8 cellular contexts compared by ENCODE assay signal in genomic region chr12:53220857-53221202, GRCh38. TPM values are rescaled to one million over a fixed set of nuclear protein-coding genes. Genes with fewer than 3 reads are reported as not detected.
DNase-seq lines count a peak whose midpoint lies in the region; ATAC-seq lines count a peak whose summit lies in the region.

No MANE protein-coding gene starts in this region.

- H3K4me3 Mint-ChIP-seq in activated CD4-positive, alpha-beta T cell treated with anti-CD3 and anti-CD28 coated beads, Interleukin-2, amount 10 ng/mL, durations not matched to agents 7 days and 5 days: peak overlapping the region; percentile 98

- H2AFZ ChIP-seq in ACC112 (ENCODE audit: low read length, unreplicated experiment): peak overlapping the region; percentile 26

- CTCF ChIA-PET in activated CD4-positive, alpha-beta T cell treated with anti-CD3 and anti-CD28 coated beads, Interleukin-2, amount 10 ng/mL, durations not matched to agents 7 days and 5 days (lab: Charles Lee): interaction anchor here (0.7 to 12.6 kb wide), 8 partner anchors 9 to 124 kb away, joined by 3 to 117 read pairs (median 3); partner anchors contain the start of genes AAAS, ESPL1 and SOAT2

- H3K27ac ChIP-seq in ACC112 (ENCODE audit: low read depth, low read length): peak overlapping the region; percentile 98

- H3K9me3 Mint-ChIP-seq in activated CD4-positive, alpha-beta T cell treated with anti-CD3 and anti-CD28 coated beads, Interleukin-2, amount 10 ng/mL, durations not matched to agents 7 days and 5 days: no peaks in the 10 kb centered on the region

- DNase-seq in NCI-H526 (lab: John Stamatoyannopoulos, UW): peak; percentile 65 to 94
- peak; percentile 85 for DNase-seq in activated CD4-positive, alpha-beta T cell treated with anti-CD3 and anti-CD28 coated beads, Interleukin-2, amount 10 ng/mL, durations not matched to agents 7 days and 5 days
- peak; percentile 85 for DNase-seq in cortex of kidney (lab: John Stamatoyannopoulos, UW)
- peak; percentile 84 for DNase-seq in left lobe of liver (ENCODE audit: low spot score)
- peak; percentile 56 to 75 for DNase-seq in stimulated activated CD4-positive, alpha-beta T cell treated with anti-CD3 and anti-CD28 coated beads, Interleukin-1b, Interleukin-23, amount 100 ng/mL, for 4 hours (ENCODE audit: low read depth in 2 of 2)

- peak overlapping the region; percentile 98 for H3K4me3 ChIP-seq in ACC112 (ENCODE audit: low read depth, low read length)

- peaks cover 39% of the 10 kb centered on the region for H3K36me3 Mint-ChIP-seq in activated CD4-positive, alpha-beta T cell treated with anti-CD3 and anti-CD28 coated beads, Interleukin-2, amount 10 ng/mL, durations not matched to agents 7 days and 5 days (ENCODE audit: low read depth)

- peaks cover 35% of the 10 kb centered on the region for H3K79me2 ChIP-seq in ACC112 (ENCODE audit: control insufficient read depth, insufficient read depth, low read length, unreplicated experiment)

- H3K36me3 ChIP-seq in ACC112 (ENCODE audit: insufficient read depth, low read length): no peaks in the 10 kb centered on the region

- no peaks in the 10 kb centered on the region for H3K27me3 ChIP-seq in ACC112 (ENCODE audit: insufficient read depth, low read length)

- peaks cover 48% of the 10 kb centered on the region for H3K4me1 ChIP-seq in ACC112 (ENCODE audit: control insufficient read depth, insufficient read depth, low read length, unreplicated experiment)

- H3K27me3 Mint-ChIP-seq in activated CD4-positive, alpha-beta T cell treated with anti-CD3 and anti-CD28 coated beads, Interleukin-2, amount 10 ng/mL, durations not matched to agents 7 days and 5 days: no peaks in the 10 kb centered on the region

- ATAC-seq in GM18868 (IDR thresholded peaks at IDR 0.05; ENCODE audit: unreplicated experiment): peak; percentile 48
- ATAC-seq in HG03139 (IDR thresholded peaks at IDR 0.05; ENCODE audit: unreplicated experiment): peak; percentile 53
- peak; percentile 86 for ATAC-seq in left lobe of liver

- POLR2A ChIA-PET in activated CD4-positive, alpha-beta T cell treated with anti-CD3 and anti-CD28 coated beads, Interleukin-2, amount 10 ng/mL, durations not matched to agents 7 days and 5 days (lab: Charles Lee): interaction anchor here (1.0 kb wide), 1 partner anchor 101 kb away, joined by 5 read pairs; the partner anchor contains the start of gene AAAS

- peaks cover 74% of the 10 kb centered on the region for H3K4me1 Mint-ChIP-seq in activated CD4-positive, alpha-beta T cell treated with anti-CD3 and anti-CD28 coated beads, Interleukin-2, amount 10 ng/mL, durations not matched to agents 7 days and 5 days

- H3K27ac Mint-ChIP-seq in activated CD4-positive, alpha-beta T cell treated with anti-CD3 and anti-CD28 coated beads, Interleukin-2, amount 10 ng/mL, durations not matched to agents 7 days and 5 days: peak overlapping the region; percentile 92

RNA-seq across cellular contexts. Expression of gene RARG, which starts 11.2 kb away (rescaled TPM):
- total RNA-seq in activated CD4-positive, alpha-beta T cell treated with anti-CD3 and anti-CD28 coated beads, Interleukin-2, amount 10 ng/mL, durations not matched to agents 7 days and 5 days: 10 to 100 TPM; 58.3 to 59.7 TPM
- total RNA-seq in left lobe of liver: 2.5 TPM

RNA-seq across cellular contexts. Expression of gene ITGB7, which starts 13.8 kb away (rescaled TPM):
- total RNA-seq in activated CD4-positive, alpha-beta T cell treated with anti-CD3 and anti-CD28 coated beads, Interleukin-2, amount 10 ng/mL, durations not matched to agents 7 days and 5 days: 100 to 1,000 TPM; 621 to 702 TPM
- 8.6 TPM for total RNA-seq in left lobe of liver

RNA-seq across cellular contexts. Expression of gene CSAD, which starts 40.1 kb away (rescaled TPM):
- 10 to 100 TPM; 33.3 to 34.7 TPM for total RNA-seq in activated CD4-positive, alpha-beta T cell treated with anti-CD3 and anti-CD28 coated beads, Interleukin-2, amount 10 ng/mL, durations not matched to agents 7 days and 5 days
- 53.6 TPM for total RNA-seq in left lobe of liver

RNA-seq across cellular contexts. Expression of gene ZNF740, which starts 40.3 kb away (rescaled TPM):
- 10 to 100 TPM; 38.9 to 44.1 TPM for total RNA-seq in activated CD4-positive, alpha-beta T cell treated with anti-CD3 and anti-CD28 coated beads, Interleukin-2, amount 10 ng/mL, durations not matched to agents 7 days and 5 days
- total RNA-seq in left lobe of liver: 25.9 TPM

RNA-seq across cellular contexts. Expression of gene ESPL1, which starts 47.3 kb away (rescaled TPM):
- 100 to 1,000 TPM; 107 to 125 TPM for total RNA-seq in activated CD4-positive, alpha-beta T cell treated with anti-CD3 and anti-CD28 coated beads, Interleukin-2, amount 10 ng/mL, durations not matched to agents 7 days and 5 days
- 0.73 TPM for total RNA-seq in left lobe of liver

Comparison
In these comparisons a context has a peak if more than half of its experiments do, and no peak if none do; other contexts are left out.
1. Peak in every context shown above with its lines: DNase-seq, ATAC-seq, H3K4me3 ChIP-seq and H3K27ac ChIP-seq.
2. RNA of gene RARG, which starts 11.2 kb away (total RNA-seq): 58.3 to 59.7 TPM in activated CD4-positive, alpha-beta T cell treated with anti-CD3 and anti-CD28 coated beads, Interleukin-2, amount 10 ng/mL, durations not matched to agents 7 days and 5 days; 2.5 TPM in left lobe of liver (single experiment); every median in the first group is over 10 times any median in the second.
3. RNA of gene ITGB7, which starts 13.8 kb away (total RNA-seq): 621 to 702 TPM in activated CD4-positive, alpha-beta T cell treated with anti-CD3 and anti-CD28 coated beads, Interleukin-2, amount 10 ng/mL, durations not matched to agents 7 days and 5 days; 8.6 TPM in left lobe of liver (single experiment); every median in the first group is over 10 times any median in the second.